1 cellular context compared by ENCODE assay signal in genomic region chr1:89552481-89553194, GRCh38.
A peak's percentile ranks its signal among the peaks of the same experiment; 100 is the strongest.
TF ChIP-seq lines count a peak whose summit lies in the region.

No MANE protein-coding gene starts in this region.

TF ChIP-seq in GM12878, 131 proteins besides CTCF, POLR2A, EP300 and RAD21 (continued from another document):
- TF ChIP-seq, protein P1, sequence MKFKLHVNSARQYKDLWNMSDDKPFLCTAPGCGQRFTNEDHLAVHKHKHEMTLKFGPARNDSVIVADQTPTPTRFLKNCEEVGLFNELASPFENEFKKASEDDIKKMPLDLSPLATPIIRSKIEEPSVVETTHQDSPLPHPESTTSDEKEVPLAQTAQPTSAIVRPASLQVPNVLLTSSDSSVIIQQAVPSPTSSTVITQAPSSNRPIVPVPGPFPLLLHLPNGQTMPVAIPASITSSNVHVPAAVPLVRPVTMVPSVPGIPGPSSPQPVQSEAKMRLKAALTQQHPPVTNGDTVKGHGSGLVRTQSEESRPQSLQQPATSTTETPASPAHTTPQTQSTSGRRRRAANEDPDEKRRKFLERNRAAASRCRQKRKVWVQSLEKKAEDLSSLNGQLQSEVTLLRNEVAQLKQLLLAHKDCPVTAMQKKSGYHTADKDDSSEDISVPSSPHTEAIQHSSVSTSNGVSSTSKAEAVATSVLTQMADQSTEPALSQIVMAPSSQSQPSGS (IDR thresholded peaks at IDR 0.05; ENCODE audit: low read length): peak; percentile 45; the same call in 1 of the 2 replicates
- TF ChIP-seq JUNB (IDR thresholded peaks at IDR 0.05) (peak; percentile 53), POU2F2 (IDR thresholded peaks at IDR 0.05; ENCODE audit: borderline replicate concordance, low read depth, low read length) (0 out of 3 replicates have a peak, but pooled peaks have one; percentile 28), SMAD5 (IDR thresholded peaks at IDR 0.05; ENCODE audit: low read depth) (no peak), MTA2 (IDR thresholded peaks at IDR 0.05; ENCODE audit: low read depth) (no peak; the same call in 1 of the 2 replicates), ZNF217 (IDR thresholded peaks at IDR 0.05) (no peak), EZH2 (IDR thresholded peaks at IDR 0.05; ENCODE audit: borderline replicate concordance, control insufficient read depth, low read depth, low read length) (no peak), STAT3 (IDR thresholded peaks at IDR 0.05; ENCODE audit: low read depth, low read length) (no peak), ESRRA (IDR thresholded peaks at IDR 0.05; ENCODE audit: low read length) (0 out of 2 replicates have a peak, but pooled peaks have one; percentile 28)
